In genomic region chr13:113514844-113515243, GRCh38 we compare ENCODE assay signal across 25 cellular contexts.
"Had no signal": no experiment of that assay in that cellular context is flagged by ENCODE, and none has a peak within 500 bp of the region (broad histone marks: within the 10 kb centered on the region; RNA-seq: fewer than 3 reads in every experiment).

No MANE protein-coding gene starts in this region.

- H3K9me3 ChIP-seq: colonic mucosa, esophagus muscularis mucosa, esophagus squamous epithelium, gastrocnemius medialis, gastroesophageal sphincter, heart left ventricle, heart right ventricle had no signal

- H3K36me3 ChIP-seq: colonic mucosa had no signal

- H3K27ac ChIP-seq: colonic mucosa, coronary artery, dorsolateral prefrontal cortex, epithelial cell of prostate, esophagus muscularis mucosa, esophagus squamous epithelium, foreskin keratinocyte, gastrocnemius medialis, gastroesophageal sphincter, heart left ventricle, heart right ventricle had no signal

- DNase-seq: colonic mucosa; cortex of kidney; dermis blood vessel endothelial cell; dorsolateral prefrontal cortex; effector CD4-positive, alpha-beta T cell; effector CD8-positive, alpha-beta T cell; effector memory CD4-positive, alpha-beta T cell; effector memory CD8-positive, alpha-beta T cell; endodermal cell; erythroblast; esophagus squamous epithelium; foreskin fibroblast; foreskin keratinocyte; foreskin melanocyte; gastrocnemius medialis; glutamatergic neuron; head of caudate nucleus; heart left ventricle; heart right ventricle had no signal

- H3K27me3 ChIP-seq: colonic mucosa, dorsolateral prefrontal cortex, esophagus muscularis mucosa, esophagus squamous epithelium, foreskin keratinocyte, gastrocnemius medialis, gastroesophageal sphincter, heart left ventricle, heart right ventricle had no signal

- H3K4me3 ChIP-seq: colonic mucosa, coronary artery, dorsolateral prefrontal cortex, esophagus muscularis mucosa, esophagus squamous epithelium, gastrocnemius medialis, gastroesophageal sphincter, heart left ventricle, heart right ventricle had no signal

- H3K4me3 Mint-ChIP-seq: dendritic cell treated with granulocyte-macrophage colony-stimulating factor and Interleukin-4, amounts not matched to agents 40 ng/mL and 50 ng/mL, for 4 days; effector memory CD8-positive, alpha-beta T cell; endodermal cell had no signal

- H3K27me3 Mint-ChIP-seq: dendritic cell treated with granulocyte-macrophage colony-stimulating factor and Interleukin-4, amounts not matched to agents 40 ng/mL and 50 ng/mL, for 4 days; effector memory CD8-positive, alpha-beta T cell had no signal

- H3K4me1 ChIP-seq: colonic mucosa, esophagus muscularis mucosa, esophagus squamous epithelium, foreskin keratinocyte, gastrocnemius medialis, gastroesophageal sphincter, heart left ventricle, heart right ventricle had no signal

- H3K27ac Mint-ChIP-seq: dendritic cell treated with granulocyte-macrophage colony-stimulating factor and Interleukin-4, amounts not matched to agents 40 ng/mL and 50 ng/mL, for 4 days; effector memory CD8-positive, alpha-beta T cell; endodermal cell had no signal

- H3K9me3 Mint-ChIP-seq: dendritic cell treated with granulocyte-macrophage colony-stimulating factor and Interleukin-4, amounts not matched to agents 40 ng/mL and 50 ng/mL, for 4 days; effector memory CD8-positive, alpha-beta T cell; endodermal cell had no signal

- ATAC-seq: effector memory CD8-positive, alpha-beta T cell; esophagus mucosa; foreskin keratinocyte; gastrocnemius medialis; gastroesophageal sphincter; heart left ventricle; heart right ventricle had no signal
